In genomic region chr5:152501294-152501693, GRCh38 we compare ENCODE assay signal across 19 cellular contexts.
DNase-seq lines count a peak whose midpoint lies in the region; ATAC-seq and TF ChIP-seq lines count a peak whose summit lies in the region.
"Had no signal": no experiment of that assay in that cellular context is flagged by ENCODE, and none has a peak within 500 bp of the region (broad histone marks: within the 10 kb centered on the region; RNA-seq: fewer than 3 reads in every experiment).

No MANE protein-coding gene starts in this region.

- H3K4me1 ChIP-seq in H9 (ENCODE audit: insufficient read depth, low read length) (no peaks in the 10 kb centered on the region; the same call in 1 of the 2 replicates), Karpas-422 (ENCODE audit: low read length) (no peaks in the 10 kb centered on the region)

- H3K4ac ChIP-seq in H9 (ENCODE audit: low read depth, low read length), result no peak overlapping the region

- peaks cover 0 to 4% (median 0%) of the 10 kb centered on the region in 3 experiments; a peak in 2 of 7 replicates for H3K36me3 Mint-ChIP-seq in H9 (ENCODE audit: insufficient read depth in 1 of 3, low read depth in 3 of 3)
- H3K36me3 Mint-ChIP-seq: CD4-positive, CD25-positive, alpha-beta regulatory T cell had no signal

- H2BK120ac ChIP-seq in H9 (ENCODE audit: low read depth, low read length, poor library complexity, severe bottlenecking), result no peak overlapping the region

- H3K4me1 Mint-ChIP-seq in H9, result peaks cover 2 to 8% of the 10 kb centered on the region in 2 experiments; a peak in 2 of 4 replicates

- no peak overlapping the region for H2BK15ac ChIP-seq in H9 (ENCODE audit: low read depth, low read length)

- H3K36me3 ChIP-seq in Karpas-422 (ENCODE audit: insufficient read depth, low read length), result no peaks in the 10 kb centered on the region
- H3K36me3 ChIP-seq: MG63 had no signal

- H4K8ac ChIP-seq in H9 (replicated peaks; ENCODE audit: insufficient read length, low read depth, low read length), result no peak overlapping the region

- no peaks in the 10 kb centered on the region for H3K79me1 ChIP-seq in H9 (ENCODE audit: insufficient read depth, low read depth, low read length, poor library complexity, severe bottlenecking)

- no peak overlapping the region for H3K14ac ChIP-seq in H9 (ENCODE audit: insufficient read depth, low read length)

- H4K91ac ChIP-seq in H9 (ENCODE audit: insufficient read length, low read depth, low read length), result no peak overlapping the region

- no peaks in the 10 kb centered on the region for H3K9me2 ChIP-seq in Karpas-422 (replicated peaks; ENCODE audit: insufficient read depth, low read length)

- no peak overlapping the region for H3K27ac ChIP-seq in H9 (ENCODE audit: insufficient read length, low read depth, low read length)
- no peak overlapping the region for H3K27ac ChIP-seq in Karpas-422 (ENCODE audit: low read length)

- WGBS in H9 (ENCODE audit: extremely low coverage, insufficient read length, low lambda C conversion rate), result no CpG with 5 or more reads among the region's 2 CpGs

- no peak overlapping the region for H3K23ac ChIP-seq in H9 (ENCODE audit: insufficient read length, low read depth, low read length)

- no peak overlapping the region for H2BK12ac ChIP-seq in H9 (ENCODE audit: insufficient read length, low read depth, low read length)

- no peak overlapping the region for H3K9ac ChIP-seq in H9 (ENCODE audit: extremely low read depth, insufficient read length, low read length)
- H3K9ac ChIP-seq in Karpas-422 (ENCODE audit: low read length), result no peak overlapping the region

- no peak overlapping the region for H3K4me3 ChIP-seq in Karpas-422 (ENCODE audit: low read length)
- H3K4me3 ChIP-seq: MG63 had no signal

- DNase-seq in H9 (no peak), Karpas-422 (no peak), DMS53 (lab: John Stamatoyannopoulos, UW) (no peak)
- DNase-seq in activated naive CD4-positive, alpha-beta T cell (lab: John Stamatoyannopoulos, UW), result no peak
- DNase-seq: CD4-positive, CD25-positive, alpha-beta regulatory T cell; DMS 273 treated with DMSO at 0.1 percent for 48 hours; DND-41; H7; HFFc6; MG63; NCI-H1048; NCI-H1436; NCI-H187 treated with DMSO at 0.1 percent for 48 hours; NCI-H2107; NCI-H510A had no signal

- ATAC-seq in GM18907 (IDR thresholded peaks at IDR 0.05; ENCODE audit: unreplicated experiment), result peak; percentile 62
- ATAC-seq in GM21717 (IDR thresholded peaks at IDR 0.05; ENCODE audit: unreplicated experiment), result peak; percentile 57
- peak; percentile 52 for ATAC-seq in HG03520 (IDR thresholded peaks at IDR 0.05; ENCODE audit: unreplicated experiment)
- ATAC-seq: SK-N-SH treated with all-trans-retinoic acid at 6 μM for 48 hours had no signal

- TF ChIP-seq CTCF in H9 (conservative IDR thresholded peaks at IDR 0.05), result no peak

- no peaks in the 10 kb centered on the region for H3K23me2 ChIP-seq in H9 (ENCODE audit: insufficient read length, low read depth, low read length, poor library complexity, severe bottlenecking)

- H3K9me3 Mint-ChIP-seq in H9, result peaks cover under 1 to 5% of the 10 kb centered on the region in 2 experiments; a peak in 2 of 5 replicates

- H3T11ph ChIP-seq in H9 (ENCODE audit: low read length), result no peak overlapping the region

- no peak overlapping the region for H3K18ac ChIP-seq in H9 (ENCODE audit: insufficient read length, low read depth, low read length)

- no peak overlapping the region for H2AK5ac ChIP-seq in H9 (ENCODE audit: insufficient read length, low read length)

- H3K9me3 ChIP-seq in H9 (ENCODE audit: control insufficient read depth, low read depth, low read length) (no peaks in the 10 kb centered on the region), Karpas-422 (ENCODE audit: low read length) (no peaks in the 10 kb centered on the region)
- H3K9me3 ChIP-seq: MG63 had no signal

- H3K4me2 ChIP-seq in H9 (ENCODE audit: insufficient read depth, insufficient read length, low read length), result no peak overlapping the region
- no peak overlapping the region for H3K4me2 ChIP-seq in Karpas-422 (ENCODE audit: low read depth, low read length, poor library complexity, severe bottlenecking)

- no peak overlapping the region for H2BK5ac ChIP-seq in H9 (ENCODE audit: insufficient read length, low read length)

- H3K27ac Mint-ChIP-seq in H9, result no peak overlapping the region
- H3K27ac Mint-ChIP-seq: CD4-positive, CD25-positive, alpha-beta regulatory T cell; HFFc6 had no signal

- no peaks in the 10 kb centered on the region for H3K79me2 ChIP-seq in H9 (ENCODE audit: insufficient read depth, low read length)
- no peaks in the 10 kb centered on the region for H3K79me2 ChIP-seq in Karpas-422 (ENCODE audit: low read length)

- H2AFZ ChIP-seq in H9 (ENCODE audit: low read length) (no peak overlapping the region), Karpas-422 (ENCODE audit: low read length) (no peak overlapping the region)

- H2BK20ac ChIP-seq in H9 (ENCODE audit: low read depth, low read length, poor library complexity, severe bottlenecking), result no peak overlapping the region

- H4K20me1 ChIP-seq in H9 (ENCODE audit: control insufficient read depth, insufficient read depth, insufficient read length), result no peaks in the 10 kb centered on the region
- H4K20me1 ChIP-seq in Karpas-422 (ENCODE audit: insufficient read depth, low read depth, low read length), result no peaks in the 10 kb centered on the region

- no peak overlapping the region for H4K5ac ChIP-seq in H9 (ENCODE audit: insufficient read length, low read depth, low read length)

- H3K27me3 ChIP-seq in H9 (ENCODE audit: insufficient read depth, low read length), result no peaks in the 10 kb centered on the region
- H3K27me3 ChIP-seq in Karpas-422 (ENCODE audit: low read length), result no peaks in the 10 kb centered on the region

- no peak overlapping the region for H3K4me3 Mint-ChIP-seq in H9
- H3K4me3 Mint-ChIP-seq: CD4-positive, CD25-positive, alpha-beta regulatory T cell; HFFc6 had no signal

- H3K56ac ChIP-seq in H9 (ENCODE audit: insufficient read length, low read depth, low read length), result no peak overlapping the region

- peaks cover 4% of the 10 kb centered on the region; the same call in 1 of the 2 replicates for H3K27me3 Mint-ChIP-seq in H9 (ENCODE audit: low read depth)
